ENCODE assay signal across 1 cellular context in the genomic region with DNA sequence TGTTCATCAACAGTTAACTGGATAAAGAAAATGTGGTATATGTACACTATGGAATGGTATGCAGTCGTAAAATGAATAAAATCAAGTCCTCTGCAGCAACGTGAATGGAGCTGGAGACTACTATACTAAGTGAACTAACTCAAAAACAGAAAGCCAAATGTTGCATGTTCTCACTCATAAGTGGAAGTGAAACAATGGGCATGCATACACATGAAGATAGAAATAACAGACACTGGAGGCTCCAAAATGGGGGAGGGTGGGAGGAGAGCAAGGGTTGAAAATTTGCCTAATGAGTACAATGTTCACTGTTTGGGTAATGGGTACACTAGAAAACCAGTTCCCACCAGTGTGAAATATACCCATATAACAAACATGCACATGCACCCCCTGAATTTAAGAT.
A peak's percentile ranks its signal among the peaks of the same experiment; 100 is the strongest.
TF ChIP-seq lines count a peak whose summit lies in the region.

No MANE protein-coding gene starts in this region.

TF ChIP-seq in GM12878, 131 proteins besides CTCF, POLR2A, EP300 and RAD21 (continued from another document):
- TF ChIP-seq, protein P1, sequence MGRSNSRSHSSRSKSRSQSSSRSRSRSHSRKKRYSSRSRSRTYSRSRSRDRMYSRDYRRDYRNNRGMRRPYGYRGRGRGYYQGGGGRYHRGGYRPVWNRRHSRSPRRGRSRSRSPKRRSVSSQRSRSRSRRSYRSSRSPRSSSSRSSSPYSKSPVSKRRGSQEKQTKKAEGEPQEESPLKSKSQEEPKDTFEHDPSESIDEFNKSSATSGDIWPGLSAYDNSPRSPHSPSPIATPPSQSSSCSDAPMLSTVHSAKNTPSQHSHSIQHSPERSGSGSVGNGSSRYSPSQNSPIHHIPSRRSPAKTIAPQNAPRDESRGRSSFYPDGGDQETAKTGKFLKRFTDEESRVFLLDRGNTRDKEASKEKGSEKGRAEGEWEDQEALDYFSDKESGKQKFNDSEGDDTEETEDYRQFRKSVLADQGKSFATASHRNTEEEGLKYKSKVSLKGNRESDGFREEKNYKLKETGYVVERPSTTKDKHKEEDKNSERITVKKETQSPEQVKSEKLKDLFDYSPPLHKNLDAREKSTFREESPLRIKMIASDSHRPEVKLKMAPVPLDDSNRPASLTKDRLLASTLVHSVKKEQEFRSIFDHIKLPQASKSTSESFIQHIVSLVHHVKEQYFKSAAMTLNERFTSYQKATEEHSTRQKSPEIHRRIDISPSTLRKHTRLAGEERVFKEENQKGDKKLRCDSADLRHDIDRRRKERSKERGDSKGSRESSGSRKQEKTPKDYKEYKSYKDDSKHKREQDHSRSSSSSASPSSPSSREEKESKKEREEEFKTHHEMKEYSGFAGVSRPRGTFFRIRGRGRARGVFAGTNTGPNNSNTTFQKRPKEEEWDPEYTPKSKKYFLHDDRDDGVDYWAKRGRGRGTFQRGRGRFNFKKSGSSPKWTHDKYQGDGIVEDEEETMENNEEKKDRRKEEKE (IDR thresholded peaks at IDR 0.05) = no peak
- TF ChIP-seq DPF2 (IDR thresholded peaks at IDR 0.05) (peak; percentile 38; the same call in 1 of the 2 replicates), NFIC (IDR thresholded peaks at IDR 0.05; ENCODE audit: low read depth, low read length) (peak; percentile 30; the same call in 1 of the 2 replicates), MTA2 (IDR thresholded peaks at IDR 0.05; ENCODE audit: low read depth) (peak; percentile 47; the same call in 1 of the 2 replicates), ZZZ3 (IDR thresholded peaks at IDR 0.05; ENCODE audit: control insufficient read depth, insufficient read length, low read depth) (no peak), JUNB (IDR thresholded peaks at IDR 0.05) (peak; percentile 46), IKZF1 (conservative IDR thresholded peaks at IDR 0.05) (no peak)
- TF ChIP-seq, protein P2, sequence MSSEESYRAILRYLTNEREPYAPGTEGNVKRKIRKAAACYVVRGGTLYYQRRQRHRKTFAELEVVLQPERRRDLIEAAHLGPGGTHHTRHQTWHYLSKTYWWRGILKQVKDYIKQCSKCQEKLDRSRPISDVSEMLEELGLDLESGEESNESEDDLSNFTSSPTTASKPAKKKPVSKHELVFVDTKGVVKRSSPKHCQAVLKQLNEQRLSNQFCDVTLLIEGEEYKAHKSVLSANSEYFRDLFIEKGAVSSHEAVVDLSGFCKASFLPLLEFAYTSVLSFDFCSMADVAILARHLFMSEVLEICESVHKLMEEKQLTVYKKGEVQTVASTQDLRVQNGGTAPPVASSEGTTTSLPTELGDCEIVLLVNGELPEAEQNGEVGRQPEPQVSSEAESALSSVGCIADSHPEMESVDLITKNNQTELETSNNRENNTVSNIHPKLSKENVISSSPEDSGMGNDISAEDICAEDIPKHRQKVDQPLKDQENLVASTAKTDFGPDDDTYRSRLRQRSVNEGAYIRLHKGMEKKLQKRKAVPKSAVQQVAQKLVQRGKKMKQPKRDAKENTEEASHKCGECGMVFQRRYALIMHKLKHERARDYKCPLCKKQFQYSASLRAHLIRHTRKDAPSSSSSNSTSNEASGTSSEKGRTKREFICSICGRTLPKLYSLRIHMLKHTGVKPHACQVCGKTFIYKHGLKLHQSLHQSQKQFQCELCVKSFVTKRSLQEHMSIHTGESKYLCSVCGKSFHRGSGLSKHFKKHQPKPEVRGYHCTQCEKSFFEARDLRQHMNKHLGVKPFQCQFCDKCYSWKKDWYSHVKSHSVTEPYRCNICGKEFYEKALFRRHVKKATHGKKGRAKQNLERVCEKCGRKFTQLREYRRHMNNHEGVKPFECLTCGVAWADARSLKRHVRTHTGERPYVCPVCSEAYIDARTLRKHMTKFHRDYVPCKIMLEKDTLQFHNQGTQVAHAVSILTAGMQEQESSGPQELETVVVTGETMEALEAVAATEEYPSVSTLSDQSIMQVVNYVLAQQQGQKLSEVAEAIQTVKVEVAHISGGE (CRISPR knock-in tag; IDR thresholded peaks at IDR 0.05) = no peak
- TF ChIP-seq, protein P3, sequence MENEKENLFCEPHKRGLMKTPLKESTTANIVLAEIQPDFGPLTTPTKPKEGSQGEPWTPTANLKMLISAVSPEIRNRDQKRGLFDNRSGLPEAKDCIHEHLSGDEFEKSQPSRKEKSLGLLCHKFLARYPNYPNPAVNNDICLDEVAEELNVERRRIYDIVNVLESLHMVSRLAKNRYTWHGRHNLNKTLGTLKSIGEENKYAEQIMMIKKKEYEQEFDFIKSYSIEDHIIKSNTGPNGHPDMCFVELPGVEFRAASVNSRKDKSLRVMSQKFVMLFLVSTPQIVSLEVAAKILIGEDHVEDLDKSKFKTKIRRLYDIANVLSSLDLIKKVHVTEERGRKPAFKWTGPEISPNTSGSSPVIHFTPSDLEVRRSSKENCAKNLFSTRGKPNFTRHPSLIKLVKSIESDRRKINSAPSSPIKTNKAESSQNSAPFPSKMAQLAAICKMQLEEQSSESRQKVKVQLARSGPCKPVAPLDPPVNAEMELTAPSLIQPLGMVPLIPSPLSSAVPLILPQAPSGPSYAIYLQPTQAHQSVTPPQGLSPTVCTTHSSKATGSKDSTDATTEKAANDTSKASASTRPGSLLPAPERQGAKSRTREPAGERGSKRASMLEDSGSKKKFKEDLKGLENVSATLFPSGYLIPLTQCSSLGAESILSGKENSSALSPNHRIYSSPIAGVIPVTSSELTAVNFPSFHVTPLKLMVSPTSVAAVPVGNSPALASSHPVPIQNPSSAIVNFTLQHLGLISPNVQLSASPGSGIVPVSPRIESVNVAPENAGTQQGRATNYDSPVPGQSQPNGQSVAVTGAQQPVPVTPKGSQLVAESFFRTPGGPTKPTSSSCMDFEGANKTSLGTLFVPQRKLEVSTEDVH (IDR thresholded peaks at IDR 0.05; ENCODE audit: low read depth, partially characterized antibody) = no peak
